25 cellular contexts compared by ENCODE assay signal in the genomic region with DNA sequence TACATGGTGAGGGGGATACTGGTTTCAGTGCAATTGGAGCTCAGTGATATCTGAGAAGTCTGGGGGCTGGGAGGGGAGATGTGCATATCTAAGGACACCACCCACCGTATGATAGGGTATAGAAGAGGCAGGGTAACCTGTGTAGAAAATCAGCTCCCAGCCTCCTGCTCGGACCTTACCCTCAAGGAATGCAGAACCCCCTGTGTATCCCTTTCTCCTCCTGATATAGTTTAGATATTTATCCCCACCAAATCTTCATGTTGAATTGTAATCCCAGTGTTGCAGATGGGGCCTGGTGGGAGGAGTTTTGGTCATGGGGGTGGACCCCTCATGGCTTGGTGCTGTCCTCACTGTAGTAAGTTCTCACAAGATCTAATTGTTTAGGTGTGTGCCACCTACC. TPM values are rescaled to one million over a fixed set of nuclear protein-coding genes. Genes with fewer than 3 reads are reported as not detected.
"Had no signal": no experiment of that assay in that cellular context is flagged by ENCODE, and none has a peak within 500 bp of the region (broad histone marks: within the 10 kb centered on the region; RNA-seq: fewer than 3 reads in every experiment).

No MANE protein-coding gene starts in this region.

- H3K4me1 ChIP-seq: foreskin keratinocyte, gastroesophageal sphincter, heart left ventricle, left ventricle myocardium inferior, lower lobe of right lung had no signal

- H3K4me3 Mint-ChIP-seq: effector memory CD8-positive, alpha-beta T cell; endodermal cell; immature natural killer cell; mesothelial cell of epicardium had no signal

- H3K9me3 ChIP-seq: lower lobe of right lung had no signal

- H3K4me1 Mint-ChIP-seq: endodermal cell, immature natural killer cell, mesothelial cell of epicardium, naive B cell had no signal

- H3K4me3 ChIP-seq: coronary artery, dorsolateral prefrontal cortex, gastroesophageal sphincter, heart left ventricle, hepatocyte, left ventricle myocardium inferior, lower lobe of right lung, mucosa of descending colon had no signal

- H3K27ac Mint-ChIP-seq: effector memory CD8-positive, alpha-beta T cell; endodermal cell; immature natural killer cell; mesothelial cell of epicardium; naive B cell had no signal

- H3K27ac ChIP-seq: coronary artery, dorsolateral prefrontal cortex, epithelial cell of prostate, foreskin keratinocyte, gastroesophageal sphincter, heart left ventricle, hepatocyte, left ventricle myocardium inferior, lower lobe of right lung had no signal

- DNase-seq: dermis blood vessel endothelial cell; dorsolateral prefrontal cortex; effector CD8-positive, alpha-beta T cell; effector memory CD8-positive, alpha-beta T cell; endodermal cell; erythroblast; foreskin keratinocyte; heart left ventricle; hypothalamus; immature natural killer cell; islet precursor cell; kidney; kidney glomerular epithelial cell; left colon; left ventricle myocardium inferior; lower lobe of right lung; mesenchymal stem cell; mucosa of descending colon; naive B cell had no signal

- H3K36me3 ChIP-seq: gastroesophageal sphincter, heart left ventricle, left ventricle myocardium inferior, lower lobe of right lung had no signal

RNA-seq across cellular contexts. Expression of a gene that starts 48.2 kb away (rescaled TPM):
- total RNA-seq: foreskin keratinocyte, myocyte had no signal
